Comparison of ENCODE assay signal across 27 cellular contexts in genomic region chr18:58264846-58265245, GRCh38.
DNase-seq lines count a peak whose midpoint lies in the region; ATAC-seq, FAIRE-seq and TF ChIP-seq lines count a peak whose summit lies in the region.
"Had no signal": no experiment of that assay in that cellular context is flagged by ENCODE, and none has a peak within 500 bp of the region (broad histone marks: within the 10 kb centered on the region; RNA-seq: fewer than 3 reads in every experiment).

No MANE protein-coding gene starts in this region.

- DNase-seq in G401 (ENCODE audit: low spot score) = peak; percentile 65
- no peak for DNase-seq in GM12878 (ENCODE audit: low read depth, low spot score)
- no peak for DNase-seq in left colon
- DNase-seq in psoas muscle = no peak
- no peak for DNase-seq in D721Med (ENCODE audit: insufficient read length, low spot score)
- DNase-seq in activated CD4-positive, CD25-positive, alpha-beta regulatory T cell (lab: John Stamatoyannopoulos, UW) = no peak
- DNase-seq in nephron progenitor cell = no peak
- DNase-seq: activated CD4-positive, alpha-beta T cell treated with anti-CD3 and anti-CD28 coated beads for 48 hours; activated gamma-delta T cell treated with Interleukin-2 at 50 U/mL for 16 hours; activated T-cell treated with anti-CD3 and anti-CD28 coated beads, Interleukin-2, amount 50 U/mL, for 24 hours; BE2C; DMS53; GF-D8; mesendoderm; naive thymus-derived CD4-positive, alpha-beta T cell; NCI-H1092; NCI-H187 treated with DMSO at 0.1 percent for 48 hours; NCI-H2227 treated with DMSO at 0.1 percent for 48 hours; NCI-H69; occipital lobe; spleen; T-helper 2 cell; transverse colon had no signal

- SMC1A ChIA-PET in GM12878 (lab: Charles Lee; ENCODE audit: uncharacterized antibody, unreplicated experiment) = interaction anchor here (0.8 to 2.2 kb wide), 5 partner anchors 8 to 23 kb away, joined by 3 to 8 read pairs (median 3); no protein-coding TSS in a partner anchor

- H3K4me3 Mint-ChIP-seq in nephron progenitor cell = no peak overlapping the region
- H3K4me3 Mint-ChIP-seq: activated T-cell treated with anti-CD3 and anti-CD28 coated beads, Interleukin-2, amount 50 U/mL, for 24 hours; central memory CD8-positive, alpha-beta T cell; naive thymus-derived CD4-positive, alpha-beta T cell had no signal

- H3K4me3 ChIP-seq in GM12878 (no peak overlapping the region), psoas muscle (no peak overlapping the region)
- H3K4me3 ChIP-seq: SK-N-MC, spleen, transverse colon had no signal

- intact Hi-C loops in GM12878 (cut with micrococcal nuclease; ENCODE audit: unreplicated experiment) = no loop called here
- intact Hi-C loops in left colon (cut with DNase I, micrococcal nuclease) = no loop called here
- intact Hi-C loops in psoas muscle (cut with DNase I) = loop anchor here in 1 of 2 donors (5.0 kb wide), 1 partner anchor 47 kb away; no protein-coding TSS in a partner anchor

- no peak overlapping the region for H3K27ac Mint-ChIP-seq in nephron progenitor cell
- H3K27ac Mint-ChIP-seq: activated T-cell treated with anti-CD3 and anti-CD28 coated beads, Interleukin-2, amount 50 U/mL, for 24 hours; naive thymus-derived CD4-positive, alpha-beta T cell had no signal

- no peaks in the 10 kb centered on the region for H3K27me3 ChIP-seq in GM12878 (replicated peaks in 1 of 2; ENCODE audit: control insufficient read depth in 2 of 2, insufficient read depth in 2 of 2, low read length in 1 of 2)
- no peaks in the 10 kb centered on the region for H3K27me3 ChIP-seq in psoas muscle (ENCODE audit: insufficient read depth in 3 of 3, low read length in 2 of 3)
- H3K27me3 ChIP-seq: BE2C, spleen, transverse colon had no signal

- RAD21 ChIA-PET in GM12878 (lab: Charles Lee; ENCODE audit: unreplicated experiment) = interaction anchor here (1.1 to 2.5 kb wide), 4 partner anchors 25 to 69 kb away, joined by 3 to 8 read pairs (median 4); no protein-coding TSS in a partner anchor

- no peaks in the 10 kb centered on the region for H3K4me1 ChIP-seq in GM12878 (ENCODE audit: control insufficient read depth, insufficient read depth, low read length)
- H3K4me1 ChIP-seq in psoas muscle = peaks cover 60% of the 10 kb centered on the region
- H3K4me1 ChIP-seq: BE2C had no signal

- H3K9me3 Mint-ChIP-seq in nephron progenitor cell = no peaks in the 10 kb centered on the region
- H3K9me3 Mint-ChIP-seq: activated T-cell treated with anti-CD3 and anti-CD28 coated beads, Interleukin-2, amount 50 U/mL, for 24 hours; central memory CD8-positive, alpha-beta T cell; naive thymus-derived CD4-positive, alpha-beta T cell had no signal

- peaks cover 13% of the 10 kb centered on the region for H3K4me1 Mint-ChIP-seq in nephron progenitor cell
- H3K4me1 Mint-ChIP-seq: central memory CD8-positive, alpha-beta T cell had no signal

- ATAC-seq in GM12878 (peak; percentile 52), left colon (peak; percentile 28), psoas muscle (peak in 1 of 4 donors; percentile 55), esophagus mucosa (no peak)
- ATAC-seq: naive thymus-derived CD4-positive, alpha-beta T cell had no signal

- H3K9me3 ChIP-seq in GM12878 (replicated peaks; ENCODE audit: control insufficient read depth, insufficient read depth, low read length) = no peaks in the 10 kb centered on the region
- no peaks in the 10 kb centered on the region for H3K9me3 ChIP-seq in psoas muscle
- H3K9me3 ChIP-seq: BE2C, spleen, transverse colon had no signal

- TF ChIP-seq CTCF in GM12878 (IDR thresholded peaks at IDR 0.05 in 2 of 3, conservative IDR thresholded peaks at IDR 0.05 in 1 of 3; ENCODE audit: control insufficient read depth in 2 of 3, extremely low read depth in 1 of 3, insufficient read depth in 1 of 3, low read depth in 3 of 3, low read length in 3 of 3) = no peak
- TF ChIP-seq CTCF in psoas muscle (IDR thresholded peaks at IDR 0.05) = no peak
- no peak for TF ChIP-seq CTCF in D721Med (IDR thresholded peaks at IDR 0.05; ENCODE audit: insufficient read depth, missing control alignments)
- TF ChIP-seq CTCF in nephron progenitor cell (IDR thresholded peaks at IDR 0.05) = no peak

- WGBS in GM12878 (ENCODE audit: insufficient coverage, insufficient replicate concordance, low lambda C conversion rate, missing lambda C conversion rate) = 38% methylated on average over 2 of the region's 2 CpGs
- WGBS in psoas muscle, 3 donors = 37 to 75% (median 52%) methylated on average over 2 of the region's 2 CpGs

- no peak for TF ChIP-seq EP300 in GM12878 (IDR thresholded peaks at IDR 0.05; ENCODE audit: borderline replicate concordance in 1 of 2, control insufficient read depth in 1 of 2, low read depth in 2 of 2, low read length in 2 of 2)

- H3K4me2 ChIP-seq in GM12878 (ENCODE audit: control insufficient read depth, insufficient read depth) = no peak overlapping the region

- in situ Hi-C loops in G401 (cut with HindIII; ENCODE audit: low sequenced_read_pairs) = no loop called here
- in situ Hi-C loops in GM12878 (cut with MboI) = no loop called here

- CTCF ChIA-PET in GM12878 (lab: Yijun Ruan, JAX) = interaction anchor here (0.9 to 1.7 kb wide), 4 partner anchors 11 to 222 kb away, joined by 3 read pairs; no protein-coding TSS in a partner anchor

- POLR2A ChIA-PET in GM12878 (lab: Charles Lee) = no interaction called here

- H3K36me3 ChIP-seq in GM12878 (ENCODE audit: control insufficient read depth in 2 of 2, insufficient read depth in 2 of 2, low read length in 1 of 2) = no peaks in the 10 kb centered on the region
- H3K36me3 ChIP-seq in psoas muscle (ENCODE audit: insufficient read depth in 1 of 2, low read depth in 1 of 2) = no peaks in the 10 kb centered on the region
- H3K36me3 ChIP-seq: BE2C, spleen, transverse colon had no signal

- FAIRE-seq in GM12878 (lab: Jason Lieb, UNC) = no peak
- no peak for FAIRE-seq in D721Med (lab: Jason Lieb, UNC)
- FAIRE-seq: astrocyte had no signal

- no peak for TF ChIP-seq POLR2A in GM12878 (IDR thresholded peaks at IDR 0.05; ENCODE audit: low read depth, low read length)

- no peak for TF ChIP-seq RAD21 in GM12878 (IDR thresholded peaks at IDR 0.05; ENCODE audit: insufficient read depth, low read depth, low read length)

- H2AFZ ChIP-seq in GM12878 (ENCODE audit: control insufficient read depth, low read depth, low read length) = no peak overlapping the region

- H3K27ac ChIP-seq in GM12878 (ENCODE audit: control insufficient read depth, insufficient read depth) = no peak overlapping the region
- peak overlapping the region; percentile 6 for H3K27ac ChIP-seq in psoas muscle
- H3K27ac ChIP-seq: SK-N-MC, spleen had no signal

- H3K79me2 ChIP-seq in GM12878 (ENCODE audit: control insufficient read depth, insufficient read depth, low read length) = no peaks in the 10 kb centered on the region

- H3K9ac ChIP-seq in GM12878 (ENCODE audit: control insufficient read depth, insufficient read depth, low read length) = no peak overlapping the region

- no peaks in the 10 kb centered on the region for H3K27me3 Mint-ChIP-seq in nephron progenitor cell (ENCODE audit: low read depth, poor library complexity)
- H3K27me3 Mint-ChIP-seq: activated T-cell treated with anti-CD3 and anti-CD28 coated beads, Interleukin-2, amount 50 U/mL, for 24 hours had no signal

- BruUV-seq in GM12878 (replicated peaks; lab: Mats Ljungman, UMichigan) = no TSS peak

- no peaks in the 10 kb centered on the region for H4K20me1 ChIP-seq in GM12878 (ENCODE audit: control insufficient read depth, insufficient read depth)

- no peaks in the 10 kb centered on the region for H3K36me3 Mint-ChIP-seq in nephron progenitor cell (ENCODE audit: low read depth)
- H3K36me3 Mint-ChIP-seq: naive thymus-derived CD4-positive, alpha-beta T cell had no signal

TF ChIP-seq in GM12878, 131 proteins besides CTCF, POLR2A, EP300 and RAD21 (continues in another document):
- TF ChIP-seq ASH2L (IDR thresholded peaks at IDR 0.05; ENCODE audit: borderline replicate concordance, low read depth) (no peak), ESRRA (IDR thresholded peaks at IDR 0.05; ENCODE audit: low read length) (no peak), ZNF207 (IDR thresholded peaks at IDR 0.05; ENCODE audit: borderline replicate concordance) (no peak), HSF1 (IDR thresholded peaks at IDR 0.05; ENCODE audit: low read depth, low read length) (no peak), BRCA1 (IDR thresholded peaks at IDR 0.05; ENCODE audit: low read depth, low read length) (no peak), NR2C2 (IDR thresholded peaks at IDR 0.05; ENCODE audit: borderline replicate concordance, control insufficient read depth, insufficient read length, low read depth) (no peak), FOXM1 (IDR thresholded peaks at IDR 0.05; ENCODE audit: low read depth, low read length) (no peak), ZNF384 (IDR thresholded peaks at IDR 0.05; ENCODE audit: borderline replicate concordance, low read depth, low read length) (no peak), IRF4 (IDR thresholded peaks at IDR 0.05; ENCODE audit: low read depth, low read length) (no peak), PKNOX1 (IDR thresholded peaks at IDR 0.05) (no peak)
